In genomic region chr15:56772868-56773639, GRCh38 we compare ENCODE assay signal across 12 cellular contexts. TPM values are rescaled to one million over a fixed set of nuclear protein-coding genes. Genes with fewer than 3 reads are reported as not detected.
DNase-seq lines count a peak whose midpoint lies in the region; TF ChIP-seq lines count a peak whose summit lies in the region.
"Had no signal": no experiment of that assay in that cellular context is flagged by ENCODE, and none has a peak within 500 bp of the region (broad histone marks: within the 10 kb centered on the region; RNA-seq: fewer than 3 reads in every experiment).

No MANE protein-coding gene starts in this region.

- no peak overlapping the region for H3K9ac ChIP-seq in neuronal stem cell (ENCODE audit: low read depth, low read length, poor library complexity)

- H3K79me1 ChIP-seq in neuronal stem cell (ENCODE audit: low read depth, low read length): no peaks in the 10 kb centered on the region

- H2AFZ ChIP-seq in osteoblast (ENCODE audit: low read length) (peak overlapping the region; percentile 27), neuronal stem cell (ENCODE audit: low read length) (no peak overlapping the region)

- no peak overlapping the region for H2AK5ac ChIP-seq in neuronal stem cell (ENCODE audit: low read depth, low read length)

- no peak overlapping the region for H4K91ac ChIP-seq in neuronal stem cell (ENCODE audit: low read depth, low read length, poor library complexity)

- H3K9me3 ChIP-seq in esophagus (ENCODE audit: control insufficient read depth in 2 of 2, insufficient read depth in 1 of 2, low read depth in 1 of 2, low read length in 1 of 2) (no peaks in the 10 kb centered on the region), osteoblast (ENCODE audit: low read depth, low read length) (no peaks in the 10 kb centered on the region), neuronal stem cell (replicated peaks in 1 of 2; ENCODE audit: control insufficient read depth in 2 of 2, insufficient read depth in 1 of 2, low read depth in 1 of 2, low read length in 2 of 2) (no peaks in the 10 kb centered on the region)

- no peak overlapping the region for H3K18ac ChIP-seq in neuronal stem cell (ENCODE audit: low read length)

- H3K27ac ChIP-seq in esophagus (ENCODE audit: low read depth in 2 of 2, low read length in 1 of 2): peak overlapping the region; percentile 31 to 34
- peak overlapping the region; percentile 5 for H3K27ac ChIP-seq in osteoblast (ENCODE audit: low read depth, low read length)
- no peak overlapping the region for H3K27ac ChIP-seq in neuronal stem cell (replicated peaks; ENCODE audit: low read length)
- H3K27ac ChIP-seq: foreskin keratinocyte had no signal

- no peak overlapping the region for H2BK15ac ChIP-seq in neuronal stem cell (ENCODE audit: low read length)

- H3K79me2 ChIP-seq in osteoblast (ENCODE audit: insufficient read depth, low read length): no peaks in the 10 kb centered on the region

- WGBS in esophagus, 2 donors: 60 to 66% methylated on average over 6 of the region's 6 CpGs
- WGBS in neuronal stem cell (ENCODE audit: extremely low coverage in 2 of 2, insufficient read length in 2 of 2, insufficient replicate concordance in 1 of 2), 2 donors: no CpG with 5 or more reads among the region's 6 CpGs

- H3K4me1 ChIP-seq in esophagus (ENCODE audit: control insufficient read depth in 2 of 2, insufficient read depth in 2 of 2, low read length in 1 of 2): peaks cover 0 to 2% of the 10 kb centered on the region in 2 donors
- peaks cover 14% of the 10 kb centered on the region for H3K4me1 ChIP-seq in osteoblast (ENCODE audit: insufficient read depth, low read length)
- H3K4me1 ChIP-seq in neuronal stem cell (ENCODE audit: control insufficient read depth in 2 of 2, insufficient read depth in 1 of 2, low read depth in 1 of 2, low read length in 2 of 2): no peaks in the 10 kb centered on the region
- H3K4me1 ChIP-seq: foreskin keratinocyte had no signal

- no peak overlapping the region for H3K4ac ChIP-seq in neuronal stem cell (ENCODE audit: low read length)

- no peak overlapping the region for H3K14ac ChIP-seq in neuronal stem cell (ENCODE audit: low read length)

- no peaks in the 10 kb centered on the region for H3K36me3 ChIP-seq in esophagus (ENCODE audit: control insufficient read depth in 2 of 2, insufficient read depth in 2 of 2, low read length in 1 of 2)
- H3K36me3 ChIP-seq in osteoblast (ENCODE audit: insufficient read depth, low read length): no peaks in the 10 kb centered on the region
- H3K36me3 ChIP-seq in neuronal stem cell (replicated peaks in 1 of 2; ENCODE audit: control insufficient read depth in 2 of 2, insufficient read depth in 2 of 2, low read length in 2 of 2): no peaks in the 10 kb centered on the region

- no peak overlapping the region for H3K23ac ChIP-seq in neuronal stem cell (ENCODE audit: low read depth, low read length, poor library complexity)

- no peak overlapping the region for H4K8ac ChIP-seq in neuronal stem cell (ENCODE audit: low read depth, low read length)

- H3K4me2 ChIP-seq in osteoblast (ENCODE audit: insufficient read depth, low read length) (peak overlapping the region; percentile 48), neuronal stem cell (ENCODE audit: insufficient read depth, low read length, poor library complexity, severe bottlenecking) (no peak overlapping the region)

- DNase-seq in ELR (ENCODE audit: low read depth) (peak; percentile 32), NCI-H2029 (lab: John Stamatoyannopoulos, UW) (peak; percentile 46), osteoblast (ENCODE audit: insufficient read length, low spot score, missing footprints) (no peak), epidermal melanocyte (ENCODE audit: insufficient read length, low spot score) (no peak), cerebellar nuclear complex (lab: John Stamatoyannopoulos, UW) (no peak), NCI-H1930 (lab: John Stamatoyannopoulos, UW) (no peak), neuronal stem cell (ENCODE audit: low spot score) (no peak)
- DNase-seq: aorta; CD4-positive, alpha-beta T cell; NCI-H2081 treated with DMSO at 0.1 percent for 48 hours had no signal

- no peak for TF ChIP-seq CTCF in osteoblast (IDR thresholded peaks at IDR 0.05; ENCODE audit: extremely low read depth, low read depth, low read length)

- H2BK120ac ChIP-seq in neuronal stem cell (ENCODE audit: low read depth, low read length): no peak overlapping the region

- no peak overlapping the region for H2BK12ac ChIP-seq in neuronal stem cell (ENCODE audit: low read length)

- H4K20me1 ChIP-seq in osteoblast (ENCODE audit: insufficient read depth, low read length): no peaks in the 10 kb centered on the region

- H3K4me3 ChIP-seq in esophagus (ENCODE audit: low read depth in 1 of 2, low read length in 2 of 2) (no peak overlapping the region), osteoblast (ENCODE audit: insufficient read depth, low read length) (no peak overlapping the region), neuronal stem cell (ENCODE audit: low read length in 2 of 2) (no peak overlapping the region)

- no peak overlapping the region for H2BK5ac ChIP-seq in neuronal stem cell (ENCODE audit: low read length)

- H3K27me3 ChIP-seq in esophagus (ENCODE audit: control insufficient read depth in 1 of 2, insufficient read depth in 2 of 2, low read length in 2 of 2) (no peaks in the 10 kb centered on the region), osteoblast (ENCODE audit: insufficient read depth, low read length) (no peaks in the 10 kb centered on the region), neuronal stem cell (ENCODE audit: control insufficient read depth in 3 of 3, insufficient read depth in 3 of 3, low read depth in 1 of 3, low read length in 3 of 3) (no peaks in the 10 kb centered on the region)
- H3K27me3 ChIP-seq: foreskin keratinocyte had no signal

RNA-seq across cellular contexts. Expression of gene ZNF280D, which starts 39.7 kb away (rescaled TPM):
- 10 to 100 TPM in 1 of 2 donors, 1 to 10 TPM in 1; 7.1 to 13.2 TPM for polyA plus RNA-seq in esophagus
- 50.7 and 51.9 TPM in 2 replicates for total RNA-seq in osteoblast
- polyA plus RNA-seq in neuronal stem cell (2013, experiment 1 of 2): 21.0 TPM
- polyA plus RNA-seq in neuronal stem cell (2013, experiment 2 of 2): 22.2 TPM

Comparison
In these comparisons a context has a peak if more than half of its experiments do, and no peak if none do; other contexts are left out.
1. DNase-seq: peak in ELR (single experiment) and NCI-H2029 (single experiment); none in osteoblast (single experiment), epidermal melanocyte (single experiment), cerebellar nuclear complex (0 of 2), NCI-H1930 (0 of 2) and neuronal stem cell (single experiment).